ENCODE assay signal across 20 cellular contexts in genomic region chr4:154044118-154044517, GRCh38.
"Had no signal": no experiment of that assay in that cellular context is flagged by ENCODE, and none has a peak within 500 bp of the region (broad histone marks: within the 10 kb centered on the region; RNA-seq: fewer than 3 reads in every experiment).

No MANE protein-coding gene starts in this region.

- H3K4me3 ChIP-seq: gastroesophageal sphincter, mucosa of descending colon, skin epidermis, tibial artery, vagina had no signal

- H3K4me3 Mint-ChIP-seq: activated CD8-positive, alpha-beta T cell treated with anti-CD3 and anti-CD28 coated beads for 36 hours; activated naive CD4-positive, alpha-beta T cell treated with anti-CD3 and anti-CD28 coated beads, Interleukin-2, amount 50 U/mL, for 24 hours; naive thymus-derived CD8-positive, alpha-beta T cell; stimulated activated naive B cell treated with anti-CD40 and anti-IgM and Interleukin-4, amounts not matched to agents 10 μg/mL and 1 μg/mL and 100 μg/mL, for 72 hours had no signal

- H3K36me3 ChIP-seq: gastroesophageal sphincter, neutrophil, tibial artery, vagina had no signal

- H3K4me1 ChIP-seq: gastroesophageal sphincter, tibial artery, vagina had no signal

- H3K4me1 Mint-ChIP-seq: activated naive CD4-positive, alpha-beta T cell treated with anti-CD3 and anti-CD28 coated beads, Interleukin-2, amount 50 U/mL, for 24 hours; naive thymus-derived CD8-positive, alpha-beta T cell; stimulated activated naive B cell treated with anti-CD40 and anti-IgM and Interleukin-4, amounts not matched to agents 10 μg/mL and 1 μg/mL and 100 μg/mL, for 72 hours had no signal

- ATAC-seq: activated CD8-positive, alpha-beta T cell treated with anti-CD3 and anti-CD28 coated beads for 36 hours; gastroesophageal sphincter; left cardiac atrium; mucosa of descending colon; naive thymus-derived CD8-positive, alpha-beta T cell; stimulated activated naive B cell treated with anti-CD40 and anti-IgM and Interleukin-4, amounts not matched to agents 10 μg/mL and 1 μg/mL and 100 μg/mL, for 72 hours had no signal

- H3K27ac ChIP-seq: gastroesophageal sphincter, neutrophil, tibial artery, vagina had no signal

- H3K36me3 Mint-ChIP-seq: activated naive CD4-positive, alpha-beta T cell treated with anti-CD3 and anti-CD28 coated beads, Interleukin-2, amount 50 U/mL, for 24 hours; naive thymus-derived CD8-positive, alpha-beta T cell; stimulated activated naive B cell treated with anti-CD40 and anti-IgM and Interleukin-4, amounts not matched to agents 10 μg/mL and 1 μg/mL and 100 μg/mL, for 72 hours had no signal

- H3K27me3 ChIP-seq: gastroesophageal sphincter, neutrophil, tibial artery, vagina had no signal

- DNase-seq: activated CD4-positive, alpha-beta T cell treated with anti-CD3 and anti-CD28 coated beads for 4 hours; activated CD8-positive, alpha-beta T cell treated with anti-CD3 and anti-CD28 coated beads for 36 hours; activated effector memory CD4-positive, alpha-beta T cell treated with anti-CD3 and anti-CD28 coated beads, Interleukin-2, amount 50 U/mL, for 16 hours; activated T-cell treated with anti-CD3 and anti-CD28 coated beads, Interleukin-2, amount 50 U/mL, for 48 hours; central memory CD4-positive, alpha-beta T cell; cortex of kidney; effector CD4-positive, alpha-beta T cell; left cardiac atrium; mucosa of descending colon; naive thymus-derived CD8-positive, alpha-beta T cell; stimulated activated CD4-positive, alpha-beta T cell treated with anti-CD3 and anti-CD28 coated beads, Interleukin-15, amount 100 ng/mL, for 24 hours; stimulated activated CD4-positive, alpha-beta T cell treated with anti-CD3 and anti-CD28 coated beads, Interleukin-4, amount 100 ng/mL, for 1 hour; stimulated activated naive B cell treated with anti-CD40 and anti-IgM and Interleukin-4, amounts not matched to agents 10 μg/mL and 1 μg/mL and 100 μg/mL, for 72 hours; T-helper 2 cell; tibial artery had no signal

- H3K9me3 ChIP-seq: gastroesophageal sphincter, mucosa of descending colon, neutrophil, tibial artery, vagina had no signal

- H3K27ac Mint-ChIP-seq: activated CD8-positive, alpha-beta T cell treated with anti-CD3 and anti-CD28 coated beads for 36 hours; activated naive CD4-positive, alpha-beta T cell treated with anti-CD3 and anti-CD28 coated beads, Interleukin-2, amount 50 U/mL, for 24 hours; naive thymus-derived CD8-positive, alpha-beta T cell; stimulated activated naive B cell treated with anti-CD40 and anti-IgM and Interleukin-4, amounts not matched to agents 10 μg/mL and 1 μg/mL and 100 μg/mL, for 72 hours had no signal

- H3K9me3 Mint-ChIP-seq: activated CD8-positive, alpha-beta T cell treated with anti-CD3 and anti-CD28 coated beads for 36 hours; activated naive CD4-positive, alpha-beta T cell treated with anti-CD3 and anti-CD28 coated beads, Interleukin-2, amount 50 U/mL, for 24 hours; naive thymus-derived CD8-positive, alpha-beta T cell had no signal
